Comparison of ENCODE assay signal across 23 cellular contexts in the genomic region with DNA sequence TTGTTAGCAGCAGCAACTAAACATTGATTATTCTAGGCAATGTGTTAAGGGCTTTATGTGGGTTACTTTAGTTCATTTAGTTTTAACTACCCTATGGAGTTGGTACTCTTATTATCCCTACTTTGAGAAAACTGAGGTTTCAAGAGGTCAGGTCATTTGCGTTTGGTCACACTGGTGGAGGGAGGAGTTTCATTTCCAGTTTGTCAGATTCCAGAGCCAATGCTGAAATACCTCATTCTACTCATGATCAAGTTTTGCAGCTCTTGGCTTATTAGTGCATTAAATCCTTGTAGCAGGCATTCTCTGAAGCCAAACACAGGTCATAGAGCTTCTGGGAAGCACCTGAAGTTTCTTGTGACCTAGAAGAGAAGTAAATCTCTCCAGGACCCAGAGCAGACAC. TPM values are rescaled to one million over a fixed set of nuclear protein-coding genes. Genes with fewer than 3 reads are reported as not detected.
"Had no signal": no experiment of that assay in that cellular context is flagged by ENCODE, and none has a peak within 500 bp of the region (broad histone marks: within the 10 kb centered on the region; RNA-seq: fewer than 3 reads in every experiment).

No MANE protein-coding gene starts in this region.

- H3K27me3 ChIP-seq: colonic mucosa, esophagus muscularis mucosa, heart right ventricle, left lung, neural progenitor cell, right lobe of liver, tibial nerve, upper lobe of left lung had no signal

- H3K27ac ChIP-seq: colonic mucosa, esophagus muscularis mucosa, heart right ventricle, left lung, neural progenitor cell, parathyroid adenoma, right lobe of liver, thoracic aorta, tibial nerve, upper lobe of left lung had no signal

- H3K4me3 ChIP-seq: colonic mucosa, esophagus muscularis mucosa, heart right ventricle, left lung, neural progenitor cell, right lobe of liver, thoracic aorta, tibial nerve, upper lobe of left lung had no signal

- H3K36me3 ChIP-seq: colonic mucosa, esophagus muscularis mucosa, heart right ventricle, left lung, neural progenitor cell, right lobe of liver, thoracic aorta, tibial nerve had no signal

- H3K9me3 ChIP-seq: colonic mucosa, esophagus muscularis mucosa, heart right ventricle, left lung, right lobe of liver, thoracic aorta, tibial nerve, upper lobe of left lung had no signal

- ATAC-seq: heart right ventricle; left cardiac atrium; left lung; naive thymus-derived CD4-positive, alpha-beta T cell; stimulated activated naive B cell treated with anti-CD40 and anti-IgM and Interleukin-4, amounts not matched to agents 10 μg/mL and 1 μg/mL and 100 μg/mL, for 72 hours had no signal

- H3K4me1 ChIP-seq: colonic mucosa, esophagus muscularis mucosa, heart right ventricle, left lung, neural progenitor cell, parathyroid adenoma, right lobe of liver, tibial nerve, upper lobe of left lung had no signal

- DNase-seq: colonic mucosa; foreskin melanocyte; glutamatergic neuron; heart right ventricle; hippocampal formation; left cardiac atrium; left lung; mesendoderm; midbrain; naive thymus-derived CD4-positive, alpha-beta T cell; right lobe of liver; small intestine; stimulated activated CD4-positive, alpha-beta T cell treated with anti-CD3 and anti-CD28 coated beads, Interleukin-15, amount 100 ng/mL, for 24 hours; stimulated activated CD4-positive, alpha-beta T cell treated with anti-CD3 and anti-CD28 coated beads, Interleukin-2, amount 100 ng/mL, for 48 hours; stimulated activated naive B cell treated with anti-CD40 and anti-IgM and Interleukin-4, amounts not matched to agents 10 μg/mL and 1 μg/mL and 100 μg/mL, for 72 hours; upper lobe of left lung had no signal

- FAIRE-seq: islet of Langerhans, small intestine, urothelium cell line had no signal

RNA-seq across cellular contexts. Expression of gene C11orf65, which starts 55.0 kb away (rescaled TPM):
- total RNA-seq: thoracic aorta had no signal
